ENCODE assay signal across 8 cellular contexts in the genomic region with DNA sequence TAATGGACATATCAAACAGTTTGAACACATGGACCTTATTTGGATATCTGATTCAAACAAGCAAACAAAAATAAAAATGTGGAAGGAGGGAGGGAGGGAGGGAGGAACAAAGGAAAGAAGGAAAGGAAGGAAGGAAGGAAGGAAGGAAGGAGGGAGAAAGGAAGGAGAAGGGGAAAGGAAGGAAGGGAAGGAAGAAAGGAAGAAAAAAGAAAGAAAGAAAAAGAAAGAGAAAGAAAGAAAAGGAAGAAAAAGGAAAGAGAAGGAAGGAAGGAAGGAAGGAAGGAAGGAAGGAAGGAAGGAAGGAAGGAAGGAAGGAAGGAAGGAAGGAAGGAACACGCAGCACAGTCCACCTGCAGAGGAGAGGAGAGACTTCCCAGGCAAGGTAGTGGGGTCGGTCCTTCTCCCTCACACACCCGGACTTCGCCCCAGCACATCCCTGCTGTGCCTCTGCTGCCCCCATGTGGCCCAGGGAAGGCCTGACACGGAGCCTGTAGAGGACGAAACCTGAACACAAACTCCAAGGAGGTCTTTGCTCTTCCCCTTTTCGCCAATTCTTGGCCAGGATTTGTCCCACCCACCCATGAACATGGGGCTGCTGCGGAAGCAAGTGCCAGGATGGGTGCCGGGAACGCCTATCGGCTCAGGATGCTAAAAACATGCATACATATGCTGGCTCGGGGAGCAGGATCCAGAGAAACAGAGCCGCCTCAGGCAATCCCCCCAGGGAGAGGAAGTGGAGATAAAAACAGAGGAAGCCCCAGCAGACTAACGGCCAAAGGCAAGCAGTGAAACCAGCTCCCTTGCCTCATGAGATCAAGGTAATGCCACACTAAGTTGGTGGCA. TPM values are rescaled to one million over a fixed set of nuclear protein-coding genes. Genes with fewer than 3 reads are reported as not detected.
DNase-seq lines count a peak whose midpoint lies in the region; ATAC-seq, FAIRE-seq and TF ChIP-seq lines count a peak whose summit lies in the region.

No MANE protein-coding gene starts in this region.

- H3K4me1 Mint-ChIP-seq in CD4-positive, alpha-beta T cell (ENCODE audit: low read depth), result peaks cover 17% of the 10 kb centered on the region

- peak overlapping the region in 2 of 4 experiments; percentile 2 to 46; a peak in 3 of 8 replicates for H3K4me3 ChIP-seq in H1 (ENCODE audit: extremely low read depth in 1 of 4, insufficient read depth in 2 of 4, low read depth in 3 of 4, low read length in 4 of 4)

- H3K36me3 ChIP-seq in H1 (ENCODE audit: control insufficient read depth in 2 of 4, insufficient read depth in 4 of 4, low read length in 3 of 4), result peaks cover 3 to 25% (median 18%) of the 10 kb centered on the region in 4 experiments; a peak in 7 of 8 replicates

- H3K9me3 ChIP-seq in CD4-positive, alpha-beta T cell (ENCODE audit: control insufficient read depth, low read length), result no peaks in the 10 kb centered on the region
- H3K9me3 ChIP-seq in H1 (ENCODE audit: insufficient read depth in 2 of 2, low read depth in 1 of 2, low read length in 1 of 2), result no peaks in the 10 kb centered on the region

- no peak overlapping the region; the same call in 1 of the 2 replicates for H2BK12ac ChIP-seq in H1 (ENCODE audit: low read depth, low read length)

- peak; percentile 55 to 78 (median 66) for DNase-seq in CD4-positive, alpha-beta T cell
- DNase-seq in NK-92 (lab: John Stamatoyannopoulos, UW; ENCODE audit: unreplicated experiment) (peak; percentile 7), H1 (ENCODE audit: low read depth in 1 of 2, low spot score in 2 of 2) (peak; percentile 73 to 95), middle frontal gyrus (ENCODE audit: extremely low spot score, low spot score) (peak; percentile 65)
- peak; percentile 33 to 47 for DNase-seq in activated CD8-positive, alpha-beta memory T cell treated with anti-CD3 and anti-CD28 coated beads for 4 hours (ENCODE audit: low read depth in 2 of 2)
- peak; percentile 41 to 57 for DNase-seq in stimulated activated CD8-positive, alpha-beta memory T cell treated with anti-CD3 and anti-CD28 coated beads, Interleukin-2, amount 100 ng/mL, for 1 hour (ENCODE audit: low read depth in 2 of 2)

- TF ChIP-seq EP300 in H1 (IDR thresholded peaks at IDR 0.05; ENCODE audit: borderline replicate concordance in 1 of 2, low read depth in 2 of 2, low read length in 2 of 2), result no peak

- H2AK5ac ChIP-seq in H1 (ENCODE audit: low read depth, low read length), result no peak overlapping the region

- H4K20me1 ChIP-seq in H1 (replicated peaks in 1 of 2; ENCODE audit: control insufficient read depth in 1 of 2, insufficient read depth in 2 of 2, low read length in 2 of 2), result no peaks in the 10 kb centered on the region

- H3K23ac ChIP-seq in H1 (ENCODE audit: insufficient read length), result no peak overlapping the region

- peak; percentile 97 for ATAC-seq in CD4-positive, alpha-beta T cell (ENCODE audit: poor library complexity)
- ATAC-seq in GM19452 (IDR thresholded peaks at IDR 0.05; ENCODE audit: unreplicated experiment) (peak; percentile 63), HG03558 (IDR thresholded peaks at IDR 0.05; ENCODE audit: extremely low read depth, unreplicated experiment) (peak; percentile 36)

- H3K27ac Mint-ChIP-seq in CD4-positive, alpha-beta T cell, result no peak overlapping the region

- no peak overlapping the region for H3K18ac ChIP-seq in H1 (ENCODE audit: extremely low read depth, low read length)

- peaks cover 67% of the 10 kb centered on the region for H3K36me3 Mint-ChIP-seq in CD4-positive, alpha-beta T cell (ENCODE audit: low read depth)

- no peak overlapping the region for H4K91ac ChIP-seq in H1 (replicated peaks; ENCODE audit: insufficient read length, low read length)

- intact Hi-C loops in CD4-positive, alpha-beta T cell (cut with DNase I, micrococcal nuclease), result loop anchor here in 1 of 2 experiments (5.0 to 10.0 kb wide), 2 partner anchors 242 to 294 kb away; no protein-coding TSS in a partner anchor

- TF ChIP-seq CTCF in CD4-positive, alpha-beta T cell (IDR thresholded peaks at IDR 0.05), result peak; percentile 76
- peak; percentile 91 to 98 (median 96) for TF ChIP-seq CTCF in H1 (IDR thresholded peaks at IDR 0.05; ENCODE audit: control extremely low read depth in 1 of 3, insufficient read depth in 1 of 3, low read depth in 1 of 3, low read length in 3 of 3)

- no peaks in the 10 kb centered on the region for H3K23me2 ChIP-seq in H1 (ENCODE audit: low read depth, low read length)

- no peak overlapping the region for H4K5ac ChIP-seq in H1 (ENCODE audit: insufficient read length, low read depth, low read length)

- no peak overlapping the region for H3K4me3 Mint-ChIP-seq in CD4-positive, alpha-beta T cell

- no peaks in the 10 kb centered on the region for H3K79me1 ChIP-seq in H1 (ENCODE audit: low read depth, low read length)

- H2BK20ac ChIP-seq in H1 (ENCODE audit: low read length), result no peak overlapping the region

- H4K8ac ChIP-seq in H1 (ENCODE audit: extremely low read depth, insufficient read depth, low read length), result peak overlapping the region; percentile 89; the same call in 1 of the 2 replicates

- CTCF ChIA-PET in CD4-positive, alpha-beta T cell (lab: Charles Lee), result interaction anchor here (1.4 kb wide), 1 partner anchor 110 kb away, joined by 3 read pairs; no protein-coding TSS in a partner anchor
- CTCF ChIA-PET in H1 (lab: Charles Lee; ENCODE audit: partially characterized antibody), result interaction anchor here (0.7 to 9.9 kb wide), 25 partner anchors 10 to 293 kb away, joined by 3 to 167 read pairs (median 5); a partner anchor contains a TSS

- H3K9ac ChIP-seq in H1 (replicated peaks in 1 of 4; ENCODE audit: extremely low read depth in 1 of 4, low read depth in 3 of 4, low read length in 3 of 4), result no peak overlapping the region

- no peak overlapping the region for H3K4ac ChIP-seq in H1 (replicated peaks; ENCODE audit: insufficient read length, low read depth, low read length)

- POLR2A ChIA-PET in CD4-positive, alpha-beta T cell (lab: Charles Lee), result no interaction called here
- POLR2A ChIA-PET in H1 (lab: Charles Lee; ENCODE audit: partially characterized antibody), result no interaction called here

- H3K56ac ChIP-seq in H1 (replicated peaks; ENCODE audit: insufficient read length, low read depth, low read length), result no peak overlapping the region

- H3K9me3 Mint-ChIP-seq in CD4-positive, alpha-beta T cell, result no peaks in the 10 kb centered on the region

- FAIRE-seq in H1 (lab: Jason Lieb, UNC), result no peak

- H3K79me2 ChIP-seq in H1 (ENCODE audit: control insufficient read depth in 1 of 2, insufficient read depth in 2 of 2, low read length in 2 of 2), result no peaks in the 10 kb centered on the region

- 9% methylated on average over 11 of the region's 14 CpGs; no CpG with 5 or more reads in 1 of the 2 experiments for WGBS in H1 (ENCODE audit: extremely low coverage in 1 of 2, insufficient coverage in 1 of 2, insufficient read length in 1 of 2, insufficient replicate concordance in 2 of 2, low coverage in 1 of 2, low lambda C conversion rate in 2 of 2, missing lambda C conversion rate in 1 of 2), 2 experiments

- H3K4me1 ChIP-seq in H1 (replicated peaks in 1 of 4; ENCODE audit: control insufficient read depth in 3 of 4, insufficient read depth in 4 of 4, low read length in 3 of 4), result peaks cover 0 to 2% (median 0%) of the 10 kb centered on the region in 4 experiments; a peak in 3 of 7 replicates

- H3K4me2 ChIP-seq in H1 (ENCODE audit: insufficient read depth in 1 of 2, low read depth in 2 of 2, low read length in 2 of 2), result peak overlapping the region in 1 of 2 experiments; percentile 62; a peak in 3 of 4 replicates

- H3K27ac ChIP-seq in CD4-positive, alpha-beta T cell (ENCODE audit: low read depth, low read length), result no peak overlapping the region
- H3K27ac ChIP-seq in H1 (ENCODE audit: low read depth, low read length), result no peak overlapping the region; the same call in 1 of the 2 replicates

- H3K14ac ChIP-seq in H1 (ENCODE audit: insufficient read length), result no peak overlapping the region

- no peak overlapping the region for H2BK120ac ChIP-seq in H1 (replicated peaks; ENCODE audit: low read depth, low read length)

- H2AFZ ChIP-seq in H1 (ENCODE audit: low read length), result 0 out of 2 replicates have a peak overlapping the region, but pooled peaks have one; percentile 47

- TF ChIP-seq POLR2A in H1 (IDR thresholded peaks at IDR 0.05; ENCODE audit: control extremely low read depth in 1 of 2, low read depth in 2 of 2, low read length in 2 of 2), result no peak

- 0 out of 2 replicates have a peak overlapping the region, but pooled peaks have one; percentile 12 for H2BK5ac ChIP-seq in H1 (ENCODE audit: low read depth, low read length)

- H3K27me3 Mint-ChIP-seq in CD4-positive, alpha-beta T cell, result no peaks in the 10 kb centered on the region

- H2BK15ac ChIP-seq in H1 (ENCODE audit: low read length), result no peak overlapping the region

- H3K27me3 ChIP-seq in CD4-positive, alpha-beta T cell (ENCODE audit: control insufficient read depth, insufficient read depth, low read length), result no peaks in the 10 kb centered on the region
- H3K27me3 ChIP-seq in H1 (replicated peaks in 1 of 4; ENCODE audit: control insufficient read depth in 3 of 4, extremely low read depth in 1 of 4, insufficient read depth in 3 of 4, low read length in 3 of 4), result no peaks in the 10 kb centered on the region

- TF ChIP-seq RAD21 in H1 (IDR thresholded peaks at IDR 0.05 in 1 of 2, conservative IDR thresholded peaks at IDR 0.05 in 1 of 2; ENCODE audit: low read depth in 2 of 2, low read length in 2 of 2), result peak; percentile 96

TF ChIP-seq in H1, 55 proteins besides CTCF, POLR2A, EP300 and RAD21 (continues in another document):
- no peak for TF ChIP-seq FOSL1 (IDR thresholded peaks at IDR 0.05; ENCODE audit: insufficient read depth, low read depth, low read length)
- no peak for TF ChIP-seq TAF7 (optimal IDR thresholded peaks at IDR 0.05; ENCODE audit: borderline replicate concordance, low read depth, low read length)
- 0 out of 2 replicates have a peak, but pooled peaks have one; percentile 11 for TF ChIP-seq CREB1 (IDR thresholded peaks at IDR 0.05)
- TF ChIP-seq, protein P1, sequence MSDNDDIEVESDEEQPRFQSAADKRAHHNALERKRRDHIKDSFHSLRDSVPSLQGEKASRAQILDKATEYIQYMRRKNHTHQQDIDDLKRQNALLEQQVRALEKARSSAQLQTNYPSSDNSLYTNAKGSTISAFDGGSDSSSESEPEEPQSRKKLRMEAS (IDR thresholded peaks at IDR 0.05), result peak; percentile 50; the same call in 1 of the 2 replicates
- TF ChIP-seq EGR1 (IDR thresholded peaks at IDR 0.05; ENCODE audit: borderline replicate concordance, low read depth, low read length), result no peak

RNA-seq across cellular contexts. Expression of a gene that starts 52.3 kb away (rescaled TPM):
- not detected for total RNA-seq in CD4-positive, alpha-beta T cell
- 0.71 and 0.84 TPM in 2 replicates for total RNA-seq in H1 (2021; fragmentation: NEBNext Ultra II Directional; extraction: Animal tissue kit (Norgen Biotek cat#: 25700))
- polyA plus RNA-seq in H1 (2011; rRNA removed), result 0.20 and 0.22 TPM in 2 replicates
- polyA plus RNA-seq in H1 (2011; cell fraction: cytosol; rRNA removed), result 0.31 TPM
- polyA plus RNA-seq in H1 (2011; cell fraction: nucleus; rRNA removed), result 0.63 TPM
- polyA plus RNA-seq in H1 (2012, experiment 1 of 2), result 0.17 to 1.2 TPM (median 0.65 TPM) in 4 replicates
- polyA plus RNA-seq in H1 (2012, experiment 2 of 2), result 0.07 TPM
- 0.14 TPM for polyA plus RNA-seq in H1 (2013, experiment 1 of 2)
- polyA plus RNA-seq in H1 (2013, experiment 2 of 2), result 0.18 TPM
- polyA minus RNA-seq in H1 (2011; rRNA and poly(A)+ RNA removed), result 2.0 and 2.3 TPM in 2 replicates
- polyA minus RNA-seq in H1 (2011; cell fraction: cytosol; rRNA and poly(A)+ RNA removed), result 1.5 TPM
- 3.2 TPM for polyA minus RNA-seq in H1 (2011; cell fraction: nucleus; rRNA and poly(A)+ RNA removed)

Comparison
In these comparisons a context has a peak if more than half of its experiments do, and no peak if none do; other contexts are left out.
1. ATAC-seq: peak in every context shown above with its lines; median percentile 97 in CD4-positive, alpha-beta T cell; 63 in GM19452; 36 in HG03558.
2. DNase-seq: peak in every context shown above with its lines; median percentile 84 in H1; 66 in CD4-positive, alpha-beta T cell; 65 in middle frontal gyrus; 49 in stimulated activated CD8-positive, alpha-beta memory T cell treated with anti-CD3 and anti-CD28 coated beads, Interleukin-2, amount 100 ng/mL, for 1 hour; 40 in activated CD8-positive, alpha-beta memory T cell treated with anti-CD3 and anti-CD28 coated beads for 4 hours; 7 in NK-92.